ENCODE assay signal across 1 cellular context in genomic region chr2:11830708-11831301, GRCh38.
TF ChIP-seq lines count a peak whose summit lies in the region.

No MANE protein-coding gene starts in this region.

TF ChIP-seq in IMR-90, 13 proteins besides CTCF, POLR2A, EP300 and RAD21 (continued from another document):
- TF ChIP-seq SMC3 (IDR thresholded peaks at IDR 0.05; ENCODE audit: low read depth, low read length) (no peak), MAFK (IDR thresholded peaks at IDR 0.05; ENCODE audit: low read depth, low read length) (no peak)
